Comparison of ENCODE assay signal across 29 cellular contexts in genomic region chr12:66456622-66457021, GRCh38.
"Had no signal": no experiment of that assay in that cellular context is flagged by ENCODE, and none has a peak within 500 bp of the region (broad histone marks: within the 10 kb centered on the region; RNA-seq: fewer than 3 reads in every experiment).

No MANE protein-coding gene starts in this region.

- H3K27ac ChIP-seq: ascending aorta, breast epithelium, cardiac muscle cell, coronary artery, dorsolateral prefrontal cortex, esophagus muscularis mucosa, foreskin keratinocyte, gastrocnemius medialis, heart left ventricle had no signal

- H3K4me1 ChIP-seq: ascending aorta, breast epithelium, esophagus muscularis mucosa, foreskin keratinocyte, gastrocnemius medialis, heart left ventricle had no signal

- H3K4me3 ChIP-seq: ascending aorta, breast epithelium, cardiac muscle cell, coronary artery, dorsolateral prefrontal cortex, esophagus muscularis mucosa, gastrocnemius medialis, heart left ventricle had no signal

- H3K9me3 ChIP-seq: ascending aorta, breast epithelium, esophagus muscularis mucosa, gastrocnemius medialis, heart left ventricle had no signal

- DNase-seq: activated CD4-positive, alpha-beta memory T cell treated with anti-CD3 and anti-CD28 coated beads for 36 hours; activated CD4-positive, alpha-beta T cell treated with anti-CD3 and anti-CD28 coated beads for 36 hours; activated CD4-positive, alpha-beta T cell treated with anti-CD3 and anti-CD28 coated beads, Interleukin-2, amount 10 ng/mL, durations not matched to agents 24 days and 14 days; activated CD4-positive, CD25-positive, alpha-beta regulatory T cell; activated CD4-positive, CD25-positive, alpha-beta regulatory T cell treated with anti-CD3 and anti-CD28 coated beads, Interleukin-2, amount 50 U/mL, for 72 hours; activated CD8-positive, alpha-beta memory T cell treated with anti-CD3 and anti-CD28 coated beads, Interleukin-2, amount 10 ng/mL, durations not matched to agents 7 days and 5 days; activated CD8-positive, alpha-beta memory T cell treated with anti-CD3 and anti-CD28 coated beads, Interleukin-2, amount 50 U/mL, for 4 hours; activated CD8-positive, alpha-beta T cell treated with anti-CD3 and anti-CD28 coated beads, Interleukin-2, amount 10 ng/mL, durations not matched to agents 7 days and 5 days; activated effector memory CD4-positive, alpha-beta T cell treated with anti-CD3 and anti-CD28 coated beads, Interleukin-2, amount 50 U/mL, for 16 hours; activated naive CD4-positive, alpha-beta T cell; activated naive CD4-positive, alpha-beta T cell treated with anti-CD3 and anti-CD28 coated beads, Interleukin-2, amount 10 ng/mL, durations not matched to agents 7 days and 5 days; activated naive CD8-positive, alpha-beta T cell treated with anti-CD3 and anti-CD28 coated beads, Interleukin-2, amount 10 ng/mL, durations not matched to agents 7 days and 5 days; activated T-cell treated with anti-CD3 and anti-CD28 coated beads, Interleukin-2, amount 50 U/mL, for 1 hour; activated T-cell treated with anti-CD3 and anti-CD28 coated beads, Interleukin-2, amount 50 U/mL, for 48 hours; central memory CD4-positive, alpha-beta T cell; dorsolateral prefrontal cortex; effector memory CD8-positive, alpha-beta T cell; erythroblast; foreskin keratinocyte; gastrocnemius medialis; glutamatergic neuron; heart left ventricle; hypothalamus had no signal

- ATAC-seq: activated CD4-positive, alpha-beta T cell treated with anti-CD3 and anti-CD28 coated beads for 36 hours; activated CD8-positive, alpha-beta memory T cell treated with anti-CD3 and anti-CD28 coated beads, Interleukin-2, amount 10 ng/mL, durations not matched to agents 7 days and 5 days; activated CD8-positive, alpha-beta T cell treated with anti-CD3 and anti-CD28 coated beads, Interleukin-2, amount 10 ng/mL, durations not matched to agents 7 days and 5 days; activated naive CD4-positive, alpha-beta T cell treated with anti-CD3 and anti-CD28 coated beads, Interleukin-2, amount 50 U/mL, for 72 hours; effector memory CD8-positive, alpha-beta T cell; foreskin keratinocyte; gastrocnemius medialis; heart left ventricle had no signal

- H3K27me3 ChIP-seq: ascending aorta, breast epithelium, cardiac muscle cell, dorsolateral prefrontal cortex, esophagus muscularis mucosa, foreskin keratinocyte, gastrocnemius medialis had no signal

- H3K36me3 ChIP-seq: ascending aorta, breast epithelium, cardiac muscle cell, gastrocnemius medialis, heart left ventricle had no signal
